In genomic region chr3:16916840-16917239, GRCh38 we compare ENCODE assay signal across 12 cellular contexts. TPM values are rescaled to one million over a fixed set of nuclear protein-coding genes. Genes with fewer than 3 reads are reported as not detected.
DNase-seq lines count a peak whose midpoint lies in the region; ATAC-seq and TF ChIP-seq lines count a peak whose summit lies in the region.
"Had no signal": no experiment of that assay in that cellular context is flagged by ENCODE, and none has a peak within 500 bp of the region (broad histone marks: within the 10 kb centered on the region; RNA-seq: fewer than 3 reads in every experiment).

No MANE protein-coding gene starts in this region.

- H3K9me2 ChIP-seq in PC-3 (replicated peaks; ENCODE audit: low read length): no peaks in the 10 kb centered on the region

- H3K9me3 ChIP-seq in PC-3 (ENCODE audit: low read length) (no peaks in the 10 kb centered on the region), psoas muscle (no peaks in the 10 kb centered on the region), sigmoid colon (no peaks in the 10 kb centered on the region), breast epithelium (no peaks in the 10 kb centered on the region)

- H3K4me2 ChIP-seq in PC-3 (ENCODE audit: low read length): peak overlapping the region; percentile 32
- H3K4me2 ChIP-seq: smooth muscle cell had no signal

- H3K27ac Mint-ChIP-seq in activated CD8-positive, alpha-beta T cell treated with anti-CD3 and anti-CD28 coated beads for 36 hours: peak overlapping the region; percentile 81
- no peak overlapping the region for H3K27ac Mint-ChIP-seq in activated CD8-positive, alpha-beta T cell treated with anti-CD3 and anti-CD28 coated beads, Interleukin-2, amount 10 ng/mL, durations not matched to agents 7 days and 5 days

- H3K79me2 ChIP-seq in PC-3 (ENCODE audit: low read length): peaks cover 12% of the 10 kb centered on the region

- no peak overlapping the region for H2AFZ ChIP-seq in PC-3 (ENCODE audit: low read length)

- CTCF ChIA-PET in activated CD8-positive, alpha-beta T cell treated with anti-CD3 and anti-CD28 coated beads for 36 hours (lab: Charles Lee): interaction anchor here (0.8 to 1.9 kb wide), 4 partner anchors 8 to 315 kb away, joined by 3 to 6 read pairs (median 3); partner anchors contain the start of gene PLCL2
- CTCF ChIA-PET in activated CD8-positive, alpha-beta T cell treated with anti-CD3 and anti-CD28 coated beads, Interleukin-2, amount 10 ng/mL, durations not matched to agents 7 days and 5 days (lab: Charles Lee): interaction anchor here (1.0 to 2.1 kb wide), 3 partner anchors 11 to 87 kb away, joined by 3 to 8 read pairs (median 4); no protein-coding TSS in a partner anchor
- CTCF ChIA-PET in PC-3 (lab: Charles Lee): no interaction called here

- TF ChIP-seq CTCF in activated CD8-positive, alpha-beta T cell treated with anti-CD3 and anti-CD28 coated beads for 36 hours (IDR thresholded peaks at IDR 0.05): no peak
- TF ChIP-seq CTCF in PC-3 (conservative IDR thresholded peaks at IDR 0.05; ENCODE audit: low read depth, low read length): no peak
- TF ChIP-seq CTCF in psoas muscle (IDR thresholded peaks at IDR 0.05): no peak
- no peak for TF ChIP-seq CTCF in sigmoid colon (IDR thresholded peaks at IDR 0.05)
- TF ChIP-seq CTCF in breast epithelium (IDR thresholded peaks at IDR 0.05): no peak

- H3K36me3 ChIP-seq in PC-3 (ENCODE audit: low read depth, low read length) (no peaks in the 10 kb centered on the region), psoas muscle (ENCODE audit: insufficient read depth in 1 of 2, low read depth in 1 of 2) (no peaks in the 10 kb centered on the region), sigmoid colon (no peaks in the 10 kb centered on the region), breast epithelium (no peaks in the 10 kb centered on the region)

- peaks cover 22% of the 10 kb centered on the region for H3K4me1 ChIP-seq in PC-3 (ENCODE audit: insufficient read depth, low read length)
- H3K4me1 ChIP-seq in psoas muscle: peaks cover 84% of the 10 kb centered on the region
- no peaks in the 10 kb centered on the region for H3K4me1 ChIP-seq in sigmoid colon
- H3K4me1 ChIP-seq in breast epithelium: no peaks in the 10 kb centered on the region

- H3K36me3 Mint-ChIP-seq in activated CD8-positive, alpha-beta T cell treated with anti-CD3 and anti-CD28 coated beads for 36 hours (ENCODE audit: low read depth): peaks cover 5% of the 10 kb centered on the region
- H3K36me3 Mint-ChIP-seq in activated CD8-positive, alpha-beta T cell treated with anti-CD3 and anti-CD28 coated beads, Interleukin-2, amount 10 ng/mL, durations not matched to agents 7 days and 5 days (ENCODE audit: low read depth): peaks cover 5% of the 10 kb centered on the region

- no peak overlapping the region for H3K4me3 ChIP-seq in PC-3 (ENCODE audit: low read length)
- H3K4me3 ChIP-seq in psoas muscle: no peak overlapping the region
- no peak overlapping the region for H3K4me3 ChIP-seq in sigmoid colon
- no peak overlapping the region for H3K4me3 ChIP-seq in breast epithelium
- H3K4me3 ChIP-seq: smooth muscle cell had no signal

- no peaks in the 10 kb centered on the region for H3F3A ChIP-seq in PC-3 (ENCODE audit: low read length, unreplicated experiment)

- WGBS in psoas muscle, 3 donors: 16 to 27% (median 22%) methylated on average over 5 of the region's 5 CpGs
- 60 to 68% methylated on average over 5 of the region's 5 CpGs for WGBS in sigmoid colon, 2 donors

- H3K9me3 Mint-ChIP-seq in activated CD8-positive, alpha-beta T cell treated with anti-CD3 and anti-CD28 coated beads for 36 hours: no peaks in the 10 kb centered on the region
- H3K9me3 Mint-ChIP-seq in activated CD8-positive, alpha-beta T cell treated with anti-CD3 and anti-CD28 coated beads, Interleukin-2, amount 10 ng/mL, durations not matched to agents 7 days and 5 days (ENCODE audit: insufficient read depth): no peaks in the 10 kb centered on the region

- intact Hi-C loops in activated CD8-positive, alpha-beta T cell treated with anti-CD3 and anti-CD28 coated beads for 36 hours (cut with micrococcal nuclease): no loop called here
- intact Hi-C loops in PC-3 (cut with micrococcal nuclease): no loop called here
- intact Hi-C loops in Right ventricle myocardium superior (cut with DNase I): no loop called here
- intact Hi-C loops in psoas muscle (cut with DNase I): no loop called here
- intact Hi-C loops in sigmoid colon (cut with DNase I): no loop called here
- intact Hi-C loops in breast epithelium (cut with DNase I; ENCODE audit: low total_unique reads): no loop called here

- no peaks in the 10 kb centered on the region for H4K20me1 ChIP-seq in PC-3 (ENCODE audit: low read length)

- POLR2A ChIA-PET in activated CD8-positive, alpha-beta T cell treated with anti-CD3 and anti-CD28 coated beads for 36 hours (lab: Charles Lee): interaction anchor here (1.3 to 1.5 kb wide), 3 partner anchors 9 to 28 kb away, joined by 3 to 5 read pairs (median 4); no protein-coding TSS in a partner anchor
- POLR2A ChIA-PET in activated CD8-positive, alpha-beta T cell treated with anti-CD3 and anti-CD28 coated beads, Interleukin-2, amount 10 ng/mL, durations not matched to agents 7 days and 5 days (lab: Charles Lee): no interaction called here
- POLR2A ChIA-PET in PC-3 (lab: Charles Lee; ENCODE audit: unreplicated experiment): interaction anchor here (0.6 kb wide), 1 partner anchor 13 kb away, joined by 3 read pairs; no protein-coding TSS in a partner anchor

- H3K27me3 Mint-ChIP-seq in activated CD8-positive, alpha-beta T cell treated with anti-CD3 and anti-CD28 coated beads for 36 hours: no peaks in the 10 kb centered on the region
- H3K27me3 Mint-ChIP-seq in activated CD8-positive, alpha-beta T cell treated with anti-CD3 and anti-CD28 coated beads, Interleukin-2, amount 10 ng/mL, durations not matched to agents 7 days and 5 days (ENCODE audit: low read depth): no peaks in the 10 kb centered on the region

- ATAC-seq in activated CD8-positive, alpha-beta T cell treated with anti-CD3 and anti-CD28 coated beads for 36 hours: peak; percentile 67
- ATAC-seq in activated CD8-positive, alpha-beta T cell treated with anti-CD3 and anti-CD28 coated beads, Interleukin-2, amount 10 ng/mL, durations not matched to agents 7 days and 5 days: no peak
- ATAC-seq in PC-3 (peak; percentile 36), Right ventricle myocardium superior (ENCODE audit: poor library complexity) (peak; percentile 63), psoas muscle (peak; percentile 73 to 81 (median 75))

- TF ChIP-seq POLR2A in sigmoid colon (IDR thresholded peaks at IDR 0.05) (no peak), breast epithelium (IDR thresholded peaks at IDR 0.05) (no peak)

- no TSS peak for BruUV-seq in PC-3 (replicated peaks; lab: Mats Ljungman, UMichigan)

- H3K27ac ChIP-seq in PC-3 (ENCODE audit: low read length): peak overlapping the region; percentile 58
- peak overlapping the region; percentile 62 for H3K27ac ChIP-seq in psoas muscle
- H3K27ac ChIP-seq in sigmoid colon: no peak overlapping the region
- H3K27ac ChIP-seq in breast epithelium: no peak overlapping the region
- H3K27ac ChIP-seq: epithelial cell of prostate had no signal

- no peaks in the 10 kb centered on the region for H3K27me3 ChIP-seq in PC-3 (ENCODE audit: low read length)
- H3K27me3 ChIP-seq in psoas muscle (ENCODE audit: insufficient read depth in 3 of 3, low read length in 2 of 3): no peaks in the 10 kb centered on the region
- H3K27me3 ChIP-seq in sigmoid colon: no peaks in the 10 kb centered on the region
- no peaks in the 10 kb centered on the region for H3K27me3 ChIP-seq in breast epithelium

- H3K9ac ChIP-seq in PC-3 (ENCODE audit: low read length): no peak overlapping the region

- H3K4me1 Mint-ChIP-seq in activated CD8-positive, alpha-beta T cell treated with anti-CD3 and anti-CD28 coated beads for 36 hours (ENCODE audit: low read depth): peaks cover 72% of the 10 kb centered on the region
- peaks cover 24% of the 10 kb centered on the region for H3K4me1 Mint-ChIP-seq in activated CD8-positive, alpha-beta T cell treated with anti-CD3 and anti-CD28 coated beads, Interleukin-2, amount 10 ng/mL, durations not matched to agents 7 days and 5 days (ENCODE audit: low read depth)

- TF ChIP-seq EP300 in sigmoid colon (IDR thresholded peaks at IDR 0.05): no peak

- peak; percentile 52 for DNase-seq in activated CD8-positive, alpha-beta T cell treated with anti-CD3 and anti-CD28 coated beads for 36 hours
- no peak for DNase-seq in activated CD8-positive, alpha-beta T cell treated with anti-CD3 and anti-CD28 coated beads, Interleukin-2, amount 10 ng/mL, durations not matched to agents 7 days and 5 days
- DNase-seq in PC-3: peak; percentile 45
- no peak for DNase-seq in Right ventricle myocardium superior
- no peak for DNase-seq in psoas muscle
- no peak for DNase-seq in sigmoid colon
- no peak for DNase-seq in breast epithelium (ENCODE audit: low spot score in 2 of 2)
- DNase-seq in SKM-1 treated with dmso at 0.1 percent for 144 hours (lab: John Stamatoyannopoulos, UW; ENCODE audit: unreplicated experiment): no peak
- DNase-seq: central memory CD4-positive, alpha-beta T cell; MM.1S had no signal

- H3K4me3 Mint-ChIP-seq in activated CD8-positive, alpha-beta T cell treated with anti-CD3 and anti-CD28 coated beads for 36 hours: peak overlapping the region; percentile 37
- no peak overlapping the region for H3K4me3 Mint-ChIP-seq in activated CD8-positive, alpha-beta T cell treated with anti-CD3 and anti-CD28 coated beads, Interleukin-2, amount 10 ng/mL, durations not matched to agents 7 days and 5 days

RNA-seq across cellular contexts. Expression of gene PLCL2, which starts 32.1 kb away (rescaled TPM):
- total RNA-seq in activated CD8-positive, alpha-beta T cell treated with anti-CD3 and anti-CD28 coated beads for 36 hours: 10 to 100 TPM; 19.4 to 19.7 TPM
- total RNA-seq in activated CD8-positive, alpha-beta T cell treated with anti-CD3 and anti-CD28 coated beads, Interleukin-2, amount 10 ng/mL, durations not matched to agents 7 days and 5 days: 10 to 100 TPM; 33.9 to 35.8 TPM
- 9.8 and 10.5 TPM in 2 replicates for total RNA-seq in PC-3 (2014; rRNA removed)
- 64.5 TPM for total RNA-seq in Right ventricle myocardium superior
- total RNA-seq in psoas muscle: 10 to 100 TPM; 16.4 to 32.7 (median 23.5) TPM
- 10 to 100 TPM in 2 of 3 donors, 1 to 10 TPM in 1; 4.2 to 23.2 (median 14.0) TPM for polyA plus RNA-seq in psoas muscle
- total RNA-seq in sigmoid colon: 10 to 100 TPM in 3 of 4 donors, 1 to 10 TPM in 1; 8.0 to 11.8 (median 10.8) TPM
- polyA plus RNA-seq in sigmoid colon: 10 to 100 TPM in 2 of 3 donors, 1 to 10 TPM in 1; 8.4 to 12.6 (median 12.5) TPM
- total RNA-seq in breast epithelium: 10 to 100 TPM in 2 of 3 donors, 1 to 10 TPM in 1; 7.8 to 21.9 (median 17.0) TPM

Comparison
In these comparisons a context has a peak if more than half of its experiments do, and no peak if none do; other contexts are left out.
1. DNase-seq: peak in activated CD8-positive, alpha-beta T cell treated with anti-CD3 and anti-CD28 coated beads for 36 hours (single experiment) and PC-3 (single experiment); none in activated CD8-positive, alpha-beta T cell treated with anti-CD3 and anti-CD28 coated beads, Interleukin-2, amount 10 ng/mL, durations not matched to agents 7 days and 5 days (single experiment), Right ventricle myocardium superior (single experiment), psoas muscle (0 of 2), sigmoid colon (single experiment), breast epithelium (0 of 2) and SKM-1 treated with dmso at 0.1 percent for 144 hours (single experiment).
2. H3K27ac ChIP-seq: peak in PC-3 (single experiment) and psoas muscle (single experiment); none in sigmoid colon (0 of 4) and breast epithelium (0 of 2).